ENCODE assay signal across 8 cellular contexts in the genomic region with DNA sequence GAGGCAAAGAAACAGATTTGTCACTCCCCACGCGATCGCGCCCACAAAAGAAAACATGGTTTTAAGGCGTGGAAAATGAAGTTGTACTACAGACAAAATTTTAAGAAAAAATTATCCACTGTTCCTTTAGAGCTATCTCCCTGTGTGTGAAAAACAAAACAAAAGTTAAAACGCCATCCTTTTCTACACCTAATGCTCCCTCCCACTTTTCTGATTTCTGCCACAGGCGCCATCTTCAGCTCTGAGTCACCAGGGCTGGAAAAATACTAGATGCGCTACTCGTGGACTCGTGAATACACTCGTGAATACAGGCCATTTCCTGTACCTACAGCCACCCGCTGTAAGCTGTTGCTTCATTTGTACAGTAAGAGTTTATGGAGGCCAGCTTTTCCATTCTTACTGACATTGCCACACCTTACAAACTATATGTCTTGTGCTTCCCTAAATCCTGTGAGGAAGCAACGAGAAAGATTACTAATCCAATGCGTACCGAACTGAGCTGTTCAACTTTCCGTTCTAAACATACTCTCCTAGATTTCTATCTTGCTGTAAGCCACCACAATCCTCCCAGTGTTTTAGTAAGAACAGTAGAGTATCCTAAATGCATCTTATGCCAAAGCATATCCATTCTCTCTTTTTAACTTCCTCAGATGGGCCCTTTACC. TPM values are rescaled to one million over a fixed set of nuclear protein-coding genes. Genes with fewer than 3 reads are reported as not detected.
A peak's percentile ranks its signal among the peaks of the same experiment; 100 is the strongest.
DNase-seq lines count a peak whose midpoint lies in the region; ATAC-seq, FAIRE-seq and TF ChIP-seq lines count a peak whose summit lies in the region.

No MANE protein-coding gene starts in this region.

- peak in 1 of 4 donors; percentile 65 for TF ChIP-seq POLR2A in stomach (IDR thresholded peaks at IDR 0.05)

- peaks cover 12 to 21% (median 18%) of the 10 kb centered on the region in 10 experiments; a peak in 19 of 20 replicates for H3K4me1 ChIP-seq in BLaER1 treated with 17β-estradiol and CSF1 and Interleukin-3, amounts not matched to agents 10 nM and 100 nM
- H3K4me1 ChIP-seq in HUES64 (ENCODE audit: insufficient read depth, low read length) (peaks cover 12% of the 10 kb centered on the region; the same call in 1 of the 2 replicates), neuron (ENCODE audit: insufficient read depth, low read length) (peaks cover 14% of the 10 kb centered on the region), stomach (peaks cover 5 to 37% (median 22%) of the 10 kb centered on the region in 4 donors)

- H3K4me3 ChIP-seq in BLaER1 treated with 17β-estradiol and CSF1 and Interleukin-3, amounts not matched to agents 10 nM and 100 nM, result peak overlapping the region; percentile 72 to 91 (median 84)
- H3K4me3 ChIP-seq in HUES64 (ENCODE audit: low read length) (peak overlapping the region; percentile 83), fibroblast of villous mesenchyme (ENCODE audit: low read depth, low read length) (peak overlapping the region; percentile 85), neuron (ENCODE audit: low read length) (peak overlapping the region; percentile 72), stomach (peak overlapping the region; percentile 60 to 74 (median 68))

- peaks cover 5% of the 10 kb centered on the region for H3K4me1 Mint-ChIP-seq in activated T-helper 17 cell treated with anti-CD3 and anti-CD28 coated beads, Interleukin-2, amount 50 U/mL, for 72 hours

- peak; percentile 54 for FAIRE-seq in RCC 7860 (lab: Jason Lieb, UNC)

- intact Hi-C loops in stomach (cut with DNase I; ENCODE audit: low total_unique reads), result no loop called here

- no peaks in the 10 kb centered on the region for H3K9me3 Mint-ChIP-seq in activated T-helper 17 cell treated with anti-CD3 and anti-CD28 coated beads, Interleukin-2, amount 50 U/mL, for 72 hours

- no peaks in the 10 kb centered on the region for H3K27me3 Mint-ChIP-seq in activated T-helper 17 cell treated with anti-CD3 and anti-CD28 coated beads, Interleukin-2, amount 50 U/mL, for 72 hours

- H3K36me3 Mint-ChIP-seq in activated T-helper 17 cell treated with anti-CD3 and anti-CD28 coated beads, Interleukin-2, amount 50 U/mL, for 72 hours (ENCODE audit: low read depth), result peaks cover 24% of the 10 kb centered on the region

- TF ChIP-seq EP300 in stomach (IDR thresholded peaks at IDR 0.05), result no peak

- peak overlapping the region; percentile 82 to 98 (median 91) for H3K27ac ChIP-seq in BLaER1 treated with 17β-estradiol and CSF1 and Interleukin-3, amounts not matched to agents 10 nM and 100 nM
- H3K27ac ChIP-seq in HUES64 (ENCODE audit: low read depth, low read length) (peak overlapping the region; percentile 76), stomach (peak overlapping the region; percentile 92 to 99 (median 97))

- H3K36me3 ChIP-seq in BLaER1 treated with 17β-estradiol and CSF1 and Interleukin-3, amounts not matched to agents 10 nM and 100 nM, result peaks cover 0 to 23% (median 9%) of the 10 kb centered on the region in 11 experiments; a peak in 12 of 22 replicates
- H3K36me3 ChIP-seq in HUES64 (ENCODE audit: insufficient read depth, low read length), result no peaks in the 10 kb centered on the region
- peaks cover 7% of the 10 kb centered on the region for H3K36me3 ChIP-seq in neuron (ENCODE audit: insufficient read depth, low read length)
- peaks cover 0 to under 1% (median 0%) of the 10 kb centered on the region in 4 donors for H3K36me3 ChIP-seq in stomach

- 26% methylated on average over 16 of the region's 16 CpGs for WGBS in HUES64
- WGBS in stomach, 5 donors, result 0 to 1% (median 1%) methylated on average over 16 of the region's 16 CpGs

- TF ChIP-seq CTCF in fibroblast of villous mesenchyme (IDR thresholded peaks at IDR 0.05; ENCODE audit: insufficient read depth, low read depth, low read length), result no peak
- no peak for TF ChIP-seq CTCF in stomach (IDR thresholded peaks at IDR 0.05)

- H4K20me1 ChIP-seq in BLaER1 treated with 17β-estradiol and CSF1 and Interleukin-3, amounts not matched to agents 10 nM and 100 nM, result no peaks in the 10 kb centered on the region

- H3K4me2 ChIP-seq in BLaER1 treated with 17β-estradiol and CSF1 and Interleukin-3, amounts not matched to agents 10 nM and 100 nM, result peak overlapping the region; percentile 73 to 84 (median 78)

- H3K9me3 ChIP-seq in BLaER1 treated with 17β-estradiol and CSF1 and Interleukin-3, amounts not matched to agents 10 nM and 100 nM (replicated peaks in 1 of 11), result no peaks in the 10 kb centered on the region
- H3K9me3 ChIP-seq in HUES64 (ENCODE audit: insufficient read depth, low read depth, low read length), result no peaks in the 10 kb centered on the region
- no peaks in the 10 kb centered on the region for H3K9me3 ChIP-seq in neuron (ENCODE audit: low read length)
- H3K9me3 ChIP-seq in stomach, result no peaks in the 10 kb centered on the region

- no peaks in the 10 kb centered on the region for H3K27me3 ChIP-seq in BLaER1 treated with 17β-estradiol and CSF1 and Interleukin-3, amounts not matched to agents 10 nM and 100 nM
- H3K27me3 ChIP-seq in HUES64 (ENCODE audit: insufficient read depth, low read length), result no peaks in the 10 kb centered on the region
- H3K27me3 ChIP-seq in neuron (ENCODE audit: insufficient read depth, low read length), result no peaks in the 10 kb centered on the region
- H3K27me3 ChIP-seq in stomach, result no peaks in the 10 kb centered on the region

- H2AFZ ChIP-seq in neuron (ENCODE audit: low read depth, low read length), result peak overlapping the region; percentile 84

- DNase-seq in RCC 7860 (ENCODE audit: low spot score) (peak; percentile 76), fibroblast of villous mesenchyme (ENCODE audit: low read depth) (peak; percentile 98), stomach (peak; percentile 72)

- peak; percentile 16 for ATAC-seq in GM19463 (IDR thresholded peaks at IDR 0.05; ENCODE audit: unreplicated experiment)
- ATAC-seq in activated T-helper 17 cell treated with anti-CD3 and anti-CD28 coated beads, Interleukin-2, amount 50 U/mL, for 72 hours (replicated peaks), result peak; percentile 68

- peak overlapping the region; percentile 82 to 96 (median 90) for H3K9ac ChIP-seq in BLaER1 treated with 17β-estradiol and CSF1 and Interleukin-3, amounts not matched to agents 10 nM and 100 nM
- peak overlapping the region; percentile 87 for H3K9ac ChIP-seq in HUES64 (ENCODE audit: low read depth, low read length)

- no peak overlapping the region for H3K4me3 Mint-ChIP-seq in activated T-helper 17 cell treated with anti-CD3 and anti-CD28 coated beads, Interleukin-2, amount 50 U/mL, for 72 hours

- H3K27ac Mint-ChIP-seq in activated T-helper 17 cell treated with anti-CD3 and anti-CD28 coated beads, Interleukin-2, amount 50 U/mL, for 72 hours, result no peak overlapping the region

RNA-seq across cellular contexts. Expression of a gene that starts 0.8 kb away (rescaled TPM):
- polyA plus RNA-seq in HUES64 (2013, experiment 1 of 2), result 8.2 TPM
- 9.3 TPM for polyA plus RNA-seq in HUES64 (2013, experiment 2 of 2)
- total RNA-seq in activated T-helper 17 cell treated with anti-CD3 and anti-CD28 coated beads, Interleukin-2, amount 50 U/mL, for 72 hours, result 10 to 100 TPM; 24.2 to 29.7 TPM
- total RNA-seq in fibroblast of villous mesenchyme (16.1 and 29.8 TPM in 2 replicates), stomach (10 to 100 TPM; 36.5 to 89.9 (median 71.3) TPM)
- polyA plus RNA-seq in stomach, result 10 to 100 TPM in 1 of 3 donors, 1 to 10 TPM in 2; 3.7 to 10.3 (median 5.2) TPM

Comparison
In these comparisons a context has a peak if more than half of its experiments do, and no peak if none do; other contexts are left out.
1. Peak in every context shown above with its lines: DNase-seq, ATAC-seq, H3K4me3 ChIP-seq and H3K27ac ChIP-seq.